Comparison of ENCODE assay signal across 22 cellular contexts in the genomic region with DNA sequence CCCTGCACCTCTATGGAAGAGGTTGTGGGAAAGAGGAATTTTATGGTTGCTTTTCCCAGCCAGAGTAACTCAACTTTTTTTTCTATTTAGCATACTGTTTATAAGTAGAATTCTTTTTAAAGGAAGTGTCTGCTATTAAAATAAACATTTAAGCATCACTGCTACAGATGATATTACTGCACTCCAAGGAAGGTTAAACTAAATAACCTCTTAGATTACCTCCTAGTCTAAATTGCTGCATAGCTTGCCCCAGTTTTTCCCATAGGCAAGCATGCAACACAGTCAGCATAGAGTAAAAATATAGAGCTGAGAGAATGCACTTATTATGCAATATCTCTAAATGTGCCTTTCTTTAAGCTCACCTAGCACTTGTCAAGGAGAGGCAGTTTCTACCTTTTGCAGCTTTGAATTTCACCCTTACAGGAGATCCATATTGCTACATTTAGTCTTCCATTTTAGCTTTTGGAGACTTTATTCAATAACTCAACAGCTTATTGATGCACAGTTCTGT.
"Had no signal": no experiment of that assay in that cellular context is flagged by ENCODE, and none has a peak within 500 bp of the region (broad histone marks: within the 10 kb centered on the region; RNA-seq: fewer than 3 reads in every experiment).

No MANE protein-coding gene starts in this region.

- H3K27me3 Mint-ChIP-seq: activated CD8-positive, alpha-beta memory T cell treated with anti-CD3 and anti-CD28 coated beads, Interleukin-2, amount 10 ng/mL, durations not matched to agents 7 days and 5 days had no signal

- H3K9me3 Mint-ChIP-seq: activated T-cell treated with anti-CD3 and anti-CD28 coated beads, Interleukin-2, amount 50 U/mL, for 24 hours; activated T-helper 1 cell treated with anti-CD3 and anti-CD28 coated beads, Interleukin-12 subunit alpha, Interleukin-12 subunit beta, Interleukin-2, Interleukin-4 antibody, amounts not matched to agents 30 ng/mL and 10 ng/mL and 1 ng/mL, durations not matched to agents 14 hours and 24 hours and 36 hours; T-helper 1 cell treated with Interleukin-12 subunit alpha and Interleukin-12 subunit beta and Interleukin-4 antibody, amounts not matched to agents 30 μg/mL and 1 μg/mL, for 36 hours had no signal

- H3K27ac Mint-ChIP-seq: activated CD8-positive, alpha-beta memory T cell treated with anti-CD3 and anti-CD28 coated beads, Interleukin-2, amount 10 ng/mL, durations not matched to agents 7 days and 5 days; activated naive CD4-positive, alpha-beta T cell treated with anti-CD3 and anti-CD28 coated beads, Interleukin-2, amount 50 U/mL, for 24 hours; activated T-cell treated with anti-CD3 and anti-CD28 coated beads, Interleukin-2, amount 50 U/mL, for 24 hours; activated T-helper 1 cell treated with anti-CD3 and anti-CD28 coated beads, Interleukin-12 subunit alpha, Interleukin-12 subunit beta, Interleukin-2, Interleukin-4 antibody, amounts not matched to agents 30 ng/mL and 10 ng/mL and 1 ng/mL, durations not matched to agents 14 hours and 24 hours and 36 hours; T-helper 1 cell treated with Interleukin-12 subunit alpha and Interleukin-12 subunit beta and Interleukin-4 antibody, amounts not matched to agents 30 μg/mL and 1 μg/mL, for 36 hours had no signal

- DNase-seq: activated CD4-positive, alpha-beta T cell treated with anti-CD3 and anti-CD28 coated beads for 48 hours; activated CD4-positive, alpha-beta T cell treated with anti-CD3 and anti-CD28 coated beads, Interleukin-2, amount 50 U/mL, for 4 hours; activated CD4-positive, CD25-positive, alpha-beta regulatory T cell treated with anti-CD3 and anti-CD28 coated beads, Interleukin-2, amount 50 U/mL, for 72 hours; activated CD8-positive, alpha-beta memory T cell treated with anti-CD3 and anti-CD28 coated beads, Interleukin-2, amount 10 ng/mL, durations not matched to agents 7 days and 5 days; activated effector memory CD4-positive, alpha-beta T cell treated with Interleukin-2 at 50 U/mL for 16 hours; activated naive CD4-positive, alpha-beta T cell; activated T-cell treated with anti-CD3 and anti-CD28 coated beads, Interleukin-2, amount 50 U/mL, for 24 hours; brain microvascular endothelial cell; Kasumi-1; NCI-H1048; NCI-H146; NCI-H187 treated with DMSO at 0.1 percent for 48 hours; NCI-H2081 treated with DMSO at 0.1 percent for 48 hours; NCI-H446; NCI-H524; PC-9; SHP77 treated with DMSO at 0.1 percent for 48 hours had no signal

- ATAC-seq: activated CD8-positive, alpha-beta memory T cell treated with anti-CD3 and anti-CD28 coated beads, Interleukin-2, amount 10 ng/mL, durations not matched to agents 7 days and 5 days had no signal

- H3K4me3 Mint-ChIP-seq: activated CD8-positive, alpha-beta memory T cell treated with anti-CD3 and anti-CD28 coated beads, Interleukin-2, amount 10 ng/mL, durations not matched to agents 7 days and 5 days; activated naive CD4-positive, alpha-beta T cell treated with anti-CD3 and anti-CD28 coated beads, Interleukin-2, amount 50 U/mL, for 24 hours; activated T-cell treated with anti-CD3 and anti-CD28 coated beads, Interleukin-2, amount 50 U/mL, for 24 hours; activated T-helper 1 cell treated with anti-CD3 and anti-CD28 coated beads, Interleukin-12 subunit alpha, Interleukin-12 subunit beta, Interleukin-2, Interleukin-4 antibody, amounts not matched to agents 30 ng/mL and 10 ng/mL and 1 ng/mL, durations not matched to agents 14 hours and 24 hours and 36 hours; T-helper 1 cell treated with Interleukin-12 subunit alpha and Interleukin-12 subunit beta and Interleukin-4 antibody, amounts not matched to agents 30 μg/mL and 1 μg/mL, for 36 hours had no signal

- H3K4me1 Mint-ChIP-seq: activated CD8-positive, alpha-beta memory T cell treated with anti-CD3 and anti-CD28 coated beads, Interleukin-2, amount 10 ng/mL, durations not matched to agents 7 days and 5 days; activated naive CD4-positive, alpha-beta T cell treated with anti-CD3 and anti-CD28 coated beads, Interleukin-2, amount 50 U/mL, for 24 hours had no signal

- H3K4me3 ChIP-seq: ascending aorta, cardiac muscle cell, PC-9 had no signal

- H3K36me3 Mint-ChIP-seq: activated CD8-positive, alpha-beta memory T cell treated with anti-CD3 and anti-CD28 coated beads, Interleukin-2, amount 10 ng/mL, durations not matched to agents 7 days and 5 days; activated naive CD4-positive, alpha-beta T cell treated with anti-CD3 and anti-CD28 coated beads, Interleukin-2, amount 50 U/mL, for 24 hours had no signal
